Comparison of ENCODE assay signal across 1 cellular context in the genomic region with DNA sequence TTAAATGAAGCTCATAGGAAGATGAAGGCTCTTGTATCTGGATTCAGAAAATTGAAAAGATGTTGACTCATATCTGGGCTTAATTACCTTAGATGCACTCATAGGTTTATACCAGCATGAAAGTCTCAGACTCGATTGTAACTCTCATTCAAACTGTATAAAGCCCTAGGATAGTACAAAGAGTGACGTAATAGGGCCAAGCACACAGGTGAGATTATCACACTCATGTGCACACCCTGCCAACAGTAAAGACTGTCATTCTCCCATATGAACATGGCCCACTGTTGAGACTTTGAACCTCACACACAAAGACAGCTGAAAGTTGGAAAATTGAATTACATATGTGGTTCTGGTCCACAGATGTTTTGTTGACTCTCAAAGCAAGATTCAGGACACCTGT.
A peak's percentile ranks its signal among the peaks of the same experiment; 100 is the strongest.
TF ChIP-seq lines count a peak whose summit lies in the region.

No MANE protein-coding gene starts in this region.

TF ChIP-seq in HepG2, 621 proteins besides CTCF, POLR2A, EP300 and RAD21:
- TF ChIP-seq ATF7 (IDR thresholded peaks at IDR 0.05) = peak; percentile 59
- TF ChIP-seq ATF7 (CRISPR knock-in tag; IDR thresholded peaks at IDR 0.05) = no peak
- no peak for TF ChIP-seq ISL2 (CRISPR knock-in tag; IDR thresholded peaks at IDR 0.05)
- no peak for TF ChIP-seq SMC3 (IDR thresholded peaks at IDR 0.05; ENCODE audit: low read length)
- no peak for TF ChIP-seq ZFP90 (CRISPR knock-in tag; IDR thresholded peaks at IDR 0.05; ENCODE audit: borderline replicate concordance)
- peak; percentile 68 for TF ChIP-seq CREB1 (IDR thresholded peaks at IDR 0.05)
- TF ChIP-seq CREB1 (CRISPR knock-in tag; IDR thresholded peaks at IDR 0.05) = no peak
